Comparison of ENCODE assay signal across 1 cellular context in genomic region chr2:217756375-217757107, GRCh38.
TF ChIP-seq lines count a peak whose summit lies in the region.

No MANE protein-coding gene starts in this region.

TF ChIP-seq in H1, 55 proteins besides CTCF, POLR2A, EP300 and RAD21 (continued from another document):
- TF ChIP-seq CHD7 (IDR thresholded peaks at IDR 0.05; ENCODE audit: insufficient replicate concordance, low read length) (no peak), MAFK (IDR thresholded peaks at IDR 0.05; ENCODE audit: low read depth, low read length) (no peak), CEBPB (IDR thresholded peaks at IDR 0.05; ENCODE audit: low read depth, low read length) (0 out of 2 replicates have a peak, but pooled peaks have one; percentile 5), HDAC2 (IDR thresholded peaks at IDR 0.05; ENCODE audit: borderline replicate concordance in 1 of 2, low read depth in 2 of 2, low read length in 2 of 2) (no peak), NANOG (IDR thresholded peaks at IDR 0.05; ENCODE audit: insufficient read depth, low read depth, low read length, poor library complexity, severe bottlenecking) (no peak), RFX5 (IDR thresholded peaks at IDR 0.05; ENCODE audit: borderline replicate concordance, low read depth, low read length) (no peak), RBBP5 (IDR thresholded peaks at IDR 0.05; ENCODE audit: borderline replicate concordance, low read depth, low read length) (0 out of 2 replicates have a peak, but pooled peaks have one; percentile 34), CBX8 (IDR thresholded peaks at IDR 0.05; ENCODE audit: borderline replicate concordance, low read depth, low read length) (no peak), TEAD4 (IDR thresholded peaks at IDR 0.05; ENCODE audit: low read depth, low read length) (no peak), CHD2 (IDR thresholded peaks at IDR 0.05; ENCODE audit: low read length) (no peak), TBP (IDR thresholded peaks at IDR 0.05; ENCODE audit: low read depth, low read length) (peak; percentile 25; the same call in 1 of the 2 replicates), ZNF274 (IDR thresholded peaks at IDR 0.05; ENCODE audit: borderline replicate concordance, extremely low read depth, low read length) (no peak), BRCA1 (IDR thresholded peaks at IDR 0.05; ENCODE audit: low read depth, low read length) (no peak), SP2 (IDR thresholded peaks at IDR 0.05; ENCODE audit: low read length) (no peak), SUZ12 (IDR thresholded peaks at IDR 0.05; ENCODE audit: low read length) (no peak), JUND (IDR thresholded peaks at IDR 0.05; ENCODE audit: low read length) (no peak), NRF1 (IDR thresholded peaks at IDR 0.05; ENCODE audit: low read depth, low read length) (no peak), RXRA (IDR thresholded peaks at IDR 0.05; ENCODE audit: insufficient read depth, low read depth, low read length) (no peak), KDM4A (IDR thresholded peaks at IDR 0.05; ENCODE audit: low read depth, low read length, severe bottlenecking) (peak; percentile 54), ATF3 (IDR thresholded peaks at IDR 0.05; ENCODE audit: insufficient read depth, low read depth, low read length) (peak; percentile 18; the same call in 1 of the 2 replicates), SP1 (IDR thresholded peaks at IDR 0.05; ENCODE audit: low read depth, low read length) (no peak), E2F6 (IDR thresholded peaks at IDR 0.05) (no peak; the same call in 1 of the 2 replicates), MAX (IDR thresholded peaks at IDR 0.05) (peak; percentile 90), BACH1 (IDR thresholded peaks at IDR 0.05; ENCODE audit: low read length) (no peak), EGR1 (IDR thresholded peaks at IDR 0.05; ENCODE audit: borderline replicate concordance, low read depth, low read length) (0 out of 2 replicates have a peak, but pooled peaks have one; percentile 9), POU5F1 (IDR thresholded peaks at IDR 0.05; ENCODE audit: low read depth, low read length) (no peak), SAP30 (IDR thresholded peaks at IDR 0.05; ENCODE audit: insufficient read depth, insufficient replicate concordance, low read length) (no peak), EZH2 (IDR thresholded peaks at IDR 0.05; ENCODE audit: low read depth, low read length, severe bottlenecking) (no peak), TCF12 (IDR thresholded peaks at IDR 0.05; ENCODE audit: low read depth, low read length) (0 out of 2 replicates have a peak, but pooled peaks have one; percentile 12), KDM5A (IDR thresholded peaks at IDR 0.05; ENCODE audit: low read length) (no peak), GTF2F1 (IDR thresholded peaks at IDR 0.05; ENCODE audit: borderline replicate concordance, low read depth, low read length) (no peak), ATF2 (IDR thresholded peaks at IDR 0.05; ENCODE audit: low read length) (no peak)
